Comparison of ENCODE assay signal across 11 cellular contexts in the genomic region with DNA sequence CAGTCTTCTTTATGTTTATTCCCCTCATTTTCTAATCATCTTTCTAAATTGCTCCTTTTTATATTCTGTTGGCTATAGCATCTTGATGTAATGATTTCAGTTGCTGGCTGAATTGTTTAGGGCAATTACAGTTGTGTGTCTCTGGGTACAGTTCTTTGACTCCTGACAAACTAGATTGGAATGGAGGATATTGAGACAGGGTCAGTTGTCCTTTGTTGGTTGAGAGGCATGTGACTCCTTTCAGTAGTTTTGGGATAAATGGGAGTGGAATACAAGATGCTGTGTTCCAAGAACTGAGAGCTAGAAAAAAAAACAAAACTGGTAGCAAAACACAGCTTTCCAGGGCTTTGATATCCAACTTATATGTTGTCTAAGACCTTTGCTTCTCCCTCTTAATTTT. TPM values are rescaled to one million over a fixed set of nuclear protein-coding genes. Genes with fewer than 3 reads are reported as not detected.
DNase-seq lines count a peak whose midpoint lies in the region; ATAC-seq and TF ChIP-seq lines count a peak whose summit lies in the region.
"Had no signal": no experiment of that assay in that cellular context is flagged by ENCODE, and none has a peak within 500 bp of the region (broad histone marks: within the 10 kb centered on the region; RNA-seq: fewer than 3 reads in every experiment).

No MANE protein-coding gene starts in this region.

- TF ChIP-seq CTCF in OCI-LY7 (conservative IDR thresholded peaks at IDR 0.05; ENCODE audit: low read length) (no peak), endothelial cell (IDR thresholded peaks at IDR 0.05; ENCODE audit: unreplicated experiment) (no peak)

- H3K27me3 Mint-ChIP-seq in activated CD8-positive, alpha-beta memory T cell treated with anti-CD3 and anti-CD28 coated beads, Interleukin-2, amount 10 ng/mL, durations not matched to agents 7 days and 5 days: no peaks in the 10 kb centered on the region
- H3K27me3 Mint-ChIP-seq in endothelial cell (ENCODE audit: unreplicated experiment): peaks cover 7% of the 10 kb centered on the region

- H3K4me3 ChIP-seq in OCI-LY7 (ENCODE audit: low read depth, low read length, poor library complexity, severe bottlenecking): peak overlapping the region; percentile 94
- peak overlapping the region; percentile 56 for H3K4me3 ChIP-seq in skeletal muscle cell (ENCODE audit: low read depth, low read length)

- peaks cover 52% of the 10 kb centered on the region for H3K36me3 ChIP-seq in OCI-LY7 (ENCODE audit: insufficient read depth, low read length)

- H3K4me2 ChIP-seq in OCI-LY7 (ENCODE audit: low read length): peak overlapping the region; percentile 86

- H3K27ac ChIP-seq in OCI-LY7 (ENCODE audit: low read depth, low read length, poor library complexity, severe bottlenecking): no peak overlapping the region

- ATAC-seq in activated CD8-positive, alpha-beta memory T cell treated with anti-CD3 and anti-CD28 coated beads, Interleukin-2, amount 10 ng/mL, durations not matched to agents 7 days and 5 days: no peak
- no peak for ATAC-seq in GM21737 (IDR thresholded peaks at IDR 0.05; ENCODE audit: unreplicated experiment)

- H4K20me1 ChIP-seq in OCI-LY7 (ENCODE audit: insufficient read depth, low read length): peaks cover 11% of the 10 kb centered on the region; the same call in 1 of the 2 replicates

- peak overlapping the region; percentile 84 for H3K27ac Mint-ChIP-seq in activated CD8-positive, alpha-beta memory T cell treated with anti-CD3 and anti-CD28 coated beads, Interleukin-2, amount 10 ng/mL, durations not matched to agents 7 days and 5 days
- peak overlapping the region; percentile 89 for H3K27ac Mint-ChIP-seq in endothelial cell (ENCODE audit: unreplicated experiment)

- no peak for DNase-seq in activated CD8-positive, alpha-beta memory T cell treated with anti-CD3 and anti-CD28 coated beads, Interleukin-2, amount 10 ng/mL, durations not matched to agents 7 days and 5 days
- DNase-seq in activated CD8-positive, alpha-beta memory T cell treated with anti-CD3 and anti-CD28 coated beads, Interleukin-2, amount 50 U/mL, for 4 hours: no peak
- DNase-seq in OCI-LY7 (ENCODE audit: low spot score): no peak
- no peak for DNase-seq in endothelial cell (ENCODE audit: low spot score)
- no peak for DNase-seq in skeletal muscle cell (ENCODE audit: low read depth)
- DNase-seq in HEK293T (ENCODE audit: extremely low spot score): no peak
- no peak for DNase-seq in NCI-H2029 treated with DMSO at 0.1 percent for 48 hours (lab: John Stamatoyannopoulos, UW)
- DNase-seq: amygdala; NCI-H748 treated with DMSO at 0.1 percent for 48 hours; stimulated activated naive CD4-positive, alpha-beta T cell had no signal

- H3K4me1 ChIP-seq in OCI-LY7 (ENCODE audit: insufficient read depth, low read length, poor library complexity, severe bottlenecking): peaks cover 7% of the 10 kb centered on the region

- POLR2A ChIA-PET in OCI-LY7 (lab: Charles Lee): interaction anchor here (1.0 to 1.8 kb wide), 4 partner anchors 14 to 62 kb away, joined by 3 to 5 read pairs (median 4); no protein-coding TSS in a partner anchor
- POLR2A ChIA-PET in HEK293T (lab: Yijun Ruan, JAX): no interaction called here

- no TSS peak for BruUV-seq in OCI-LY7 (replicated peaks; lab: Mats Ljungman, UMichigan)

- peaks cover 52% of the 10 kb centered on the region for H3K79me2 ChIP-seq in OCI-LY7 (ENCODE audit: insufficient read depth, low read depth, low read length)

- no peaks in the 10 kb centered on the region for H3K9me2 ChIP-seq in OCI-LY7 (ENCODE audit: insufficient read depth, low read length)

- H3K4me1 Mint-ChIP-seq in activated CD8-positive, alpha-beta memory T cell treated with anti-CD3 and anti-CD28 coated beads, Interleukin-2, amount 10 ng/mL, durations not matched to agents 7 days and 5 days: peaks cover 27% of the 10 kb centered on the region
- H3K4me1 Mint-ChIP-seq in endothelial cell (ENCODE audit: unreplicated experiment): peaks cover 12% of the 10 kb centered on the region

- intact Hi-C loops in OCI-LY7 (cut with micrococcal nuclease; ENCODE audit: unreplicated experiment): loop anchor here (5.0 kb wide), 1 partner anchor 322 kb away; a partner anchor contains a TSS

- H3K9me3 ChIP-seq in OCI-LY7 (ENCODE audit: low read length): peaks cover 4% of the 10 kb centered on the region; the same call in 1 of the 2 replicates

- H3K4me3 Mint-ChIP-seq in activated CD8-positive, alpha-beta memory T cell treated with anti-CD3 and anti-CD28 coated beads, Interleukin-2, amount 10 ng/mL, durations not matched to agents 7 days and 5 days: peak overlapping the region; percentile 92
- peak overlapping the region; percentile 93 for H3K4me3 Mint-ChIP-seq in endothelial cell (ENCODE audit: unreplicated experiment)

- peaks cover 8% of the 10 kb centered on the region for H3K9me3 Mint-ChIP-seq in activated CD8-positive, alpha-beta memory T cell treated with anti-CD3 and anti-CD28 coated beads, Interleukin-2, amount 10 ng/mL, durations not matched to agents 7 days and 5 days (ENCODE audit: low read depth)
- H3K9me3 Mint-ChIP-seq in endothelial cell (ENCODE audit: unreplicated experiment): peaks cover 4% of the 10 kb centered on the region

- H3K36me3 Mint-ChIP-seq in activated CD8-positive, alpha-beta memory T cell treated with anti-CD3 and anti-CD28 coated beads, Interleukin-2, amount 10 ng/mL, durations not matched to agents 7 days and 5 days: peaks cover 33% of the 10 kb centered on the region
- peaks cover 9% of the 10 kb centered on the region for H3K36me3 Mint-ChIP-seq in endothelial cell (ENCODE audit: low read depth, unreplicated experiment)

- CTCF ChIA-PET in activated CD8-positive, alpha-beta memory T cell treated with anti-CD3 and anti-CD28 coated beads, Interleukin-2, amount 10 ng/mL, durations not matched to agents 7 days and 5 days (lab: Charles Lee): interaction anchor here (0.9 to 1.9 kb wide), 5 partner anchors 18 to 272 kb away, joined by 3 to 7 read pairs (median 4); no protein-coding TSS in a partner anchor
- CTCF ChIA-PET in OCI-LY7 (lab: Charles Lee; ENCODE audit: unreplicated experiment): interaction anchor here (0.9 kb wide), 1 partner anchor 34 kb away, joined by 3 read pairs; no protein-coding TSS in a partner anchor
- CTCF ChIA-PET in HEK293T (lab: Yijun Ruan, JAX): interaction anchor here (1.2 kb wide), 1 partner anchor 19 kb away, joined by 3 read pairs; no protein-coding TSS in a partner anchor

- H2AFZ ChIP-seq in OCI-LY7 (ENCODE audit: low read length): no peak overlapping the region

TF ChIP-seq in HEK293T, 16 proteins besides CTCF, POLR2A, EP300 and RAD21:
- TF ChIP-seq SP1 (IDR thresholded peaks at IDR 0.05) (no peak), L3MBTL2 (conservative IDR thresholded peaks at IDR 0.05) (no peak), LEF1 (IDR thresholded peaks at IDR 0.05; ENCODE audit: borderline replicate concordance) (no peak), FOXK2 (IDR thresholded peaks at IDR 0.05) (no peak), SUZ12 (IDR thresholded peaks at IDR 0.05) (no peak), FOXA1 (IDR thresholded peaks at IDR 0.05) (no peak), BHLHE40 (IDR thresholded peaks at IDR 0.05; ENCODE audit: borderline replicate concordance) (no peak), TARDBP (IDR thresholded peaks at IDR 0.05) (no peak), CTBP1 (IDR thresholded peaks at IDR 0.05; ENCODE audit: borderline replicate concordance) (no peak), HDGF (IDR thresholded peaks at IDR 0.05; ENCODE audit: borderline replicate concordance) (no peak), ZNF384 (IDR thresholded peaks at IDR 0.05) (no peak), FOXM1 (IDR thresholded peaks at IDR 0.05; ENCODE audit: borderline replicate concordance) (no peak), NFRKB (IDR thresholded peaks at IDR 0.05) (no peak), ELF4 (IDR thresholded peaks at IDR 0.05) (no peak), ARNT (IDR thresholded peaks at IDR 0.05) (no peak)
- TF ChIP-seq, protein P1, sequence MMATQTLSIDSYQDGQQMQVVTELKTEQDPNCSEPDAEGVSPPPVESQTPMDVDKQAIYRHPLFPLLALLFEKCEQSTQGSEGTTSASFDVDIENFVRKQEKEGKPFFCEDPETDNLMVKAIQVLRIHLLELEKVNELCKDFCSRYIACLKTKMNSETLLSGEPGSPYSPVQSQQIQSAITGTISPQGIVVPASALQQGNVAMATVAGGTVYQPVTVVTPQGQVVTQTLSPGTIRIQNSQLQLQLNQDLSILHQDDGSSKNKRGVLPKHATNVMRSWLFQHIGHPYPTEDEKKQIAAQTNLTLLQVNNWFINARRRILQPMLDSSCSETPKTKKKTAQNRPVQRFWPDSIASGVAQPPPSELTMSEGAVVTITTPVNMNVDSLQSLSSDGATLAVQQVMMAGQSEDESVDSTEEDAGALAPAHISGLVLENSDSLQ (IDR thresholded peaks at IDR 0.05): no peak
TF ChIP-seq in HEK293T: peak in this region for 0.

RNA-seq across cellular contexts. Expression of a gene that starts 1.5 kb away (rescaled TPM):
- total RNA-seq in activated CD8-positive, alpha-beta memory T cell treated with anti-CD3 and anti-CD28 coated beads, Interleukin-2, amount 10 ng/mL, durations not matched to agents 7 days and 5 days: 100 to 1,000 TPM; 150 to 158 TPM
- total RNA-seq in OCI-LY7 (2014; rRNA removed; shearing (Covaris generic)): 110 and 161 TPM in 2 replicates
- 173 and 195 TPM in 2 replicates for total RNA-seq in OCI-LY7 (2022)
- total RNA-seq in endothelial cell (ENCODE audit: unreplicated experiment): 20.8 TPM

RNA-seq across cellular contexts. Expression of a gene that starts 53.1 kb away (rescaled TPM):
- total RNA-seq in activated CD8-positive, alpha-beta memory T cell treated with anti-CD3 and anti-CD28 coated beads, Interleukin-2, amount 10 ng/mL, durations not matched to agents 7 days and 5 days: 1 to 10 TPM in 1 of 2 experiments, under 1 TPM in 1; 0.32 to 1.1 TPM
- total RNA-seq in OCI-LY7 (2014; rRNA removed; shearing (Covaris generic)): not detected in 2 replicates
- not detected in 2 replicates for total RNA-seq in OCI-LY7 (2022)
- total RNA-seq in endothelial cell (ENCODE audit: unreplicated experiment): 46.3 TPM

Comparison
In these comparisons a context has a peak if more than half of its experiments do, and no peak if none do; other contexts are left out.
1. RNA of a gene that starts 53.1 kb away (total RNA-seq): 46.3 TPM in endothelial cell (single experiment); 0.32 to 1.1 TPM in activated CD8-positive, alpha-beta memory T cell treated with anti-CD3 and anti-CD28 coated beads, Interleukin-2, amount 10 ng/mL, durations not matched to agents 7 days and 5 days and not detected in OCI-LY7; every median in the first group is over 10 times any median in the second.